Comparison of ENCODE assay signal across 9 cellular contexts in genomic region chr10:103197177-103197576, GRCh38. TPM values are rescaled to one million over a fixed set of nuclear protein-coding genes. Genes with fewer than 3 reads are reported as not detected.
DNase-seq lines count a peak whose midpoint lies in the region; ATAC-seq, FAIRE-seq and TF ChIP-seq lines count a peak whose summit lies in the region.
"Had no signal": no experiment of that assay in that cellular context is flagged by ENCODE, and none has a peak within 500 bp of the region (broad histone marks: within the 10 kb centered on the region; RNA-seq: fewer than 3 reads in every experiment).

No MANE protein-coding gene starts in this region.

- no peak for TF ChIP-seq POLR2A in thyroid gland (IDR thresholded peaks at IDR 0.05)

- ATAC-seq in GM21717 (IDR thresholded peaks at IDR 0.05; ENCODE audit: unreplicated experiment): no peak

- peaks cover 20% of the 10 kb centered on the region for H3K4me1 ChIP-seq in Karpas-422 (ENCODE audit: low read length)
- peaks cover 12% of the 10 kb centered on the region for H3K4me1 ChIP-seq in astrocyte (ENCODE audit: insufficient read depth, low read length)
- H3K4me1 ChIP-seq in thyroid gland: peaks cover 10 to 28% of the 10 kb centered on the region in 2 donors

- no peaks in the 10 kb centered on the region for H3K36me3 Mint-ChIP-seq in astrocyte (ENCODE audit: low read depth, unreplicated experiment)

- no peak overlapping the region for H3K4me2 ChIP-seq in Karpas-422 (ENCODE audit: low read depth, low read length, poor library complexity, severe bottlenecking)
- peak overlapping the region; percentile 28 for H3K4me2 ChIP-seq in astrocyte (ENCODE audit: low read length)

- peaks cover 8% of the 10 kb centered on the region for H3K4me1 Mint-ChIP-seq in astrocyte (ENCODE audit: low read depth, unreplicated experiment)

- no peak overlapping the region for H3K9ac ChIP-seq in Karpas-422 (ENCODE audit: low read length)
- no peak overlapping the region for H3K9ac ChIP-seq in astrocyte (ENCODE audit: low read length)

- H4K20me1 ChIP-seq in Karpas-422 (ENCODE audit: insufficient read depth, low read depth, low read length) (no peaks in the 10 kb centered on the region), astrocyte (ENCODE audit: insufficient read depth, low read length) (peaks cover 2% of the 10 kb centered on the region)

- H3K79me2 ChIP-seq in Karpas-422 (ENCODE audit: low read length): peaks cover 7% of the 10 kb centered on the region
- H3K79me2 ChIP-seq in astrocyte (ENCODE audit: insufficient read depth, low read length): peaks cover 4% of the 10 kb centered on the region

- no peak overlapping the region for H3K4me3 Mint-ChIP-seq in astrocyte (ENCODE audit: unreplicated experiment)
- H3K4me3 Mint-ChIP-seq: activated T-cell treated with anti-CD3 and anti-CD28 coated beads, Interleukin-2, amount 50 U/mL, for 4 hours had no signal

- H3K9me3 Mint-ChIP-seq in astrocyte (ENCODE audit: unreplicated experiment): no peaks in the 10 kb centered on the region
- H3K9me3 Mint-ChIP-seq: activated T-cell treated with anti-CD3 and anti-CD28 coated beads, Interleukin-2, amount 50 U/mL, for 4 hours had no signal

- FAIRE-seq in astrocyte (lab: Jason Lieb, UNC): no peak

- intact Hi-C loops in thyroid gland (cut with DNase I): no loop called here

- H3K9me3 ChIP-seq in Karpas-422 (ENCODE audit: low read length): no peaks in the 10 kb centered on the region
- no peaks in the 10 kb centered on the region for H3K9me3 ChIP-seq in astrocyte (ENCODE audit: insufficient read depth, low read depth, low read length)
- H3K9me3 ChIP-seq in thyroid gland: no peaks in the 10 kb centered on the region

- H2AFZ ChIP-seq in Karpas-422 (ENCODE audit: low read length) (no peak overlapping the region), astrocyte (ENCODE audit: low read depth, low read length) (peak overlapping the region; percentile 12)

- no peaks in the 10 kb centered on the region for H3K9me2 ChIP-seq in Karpas-422 (replicated peaks; ENCODE audit: insufficient read depth, low read length)

- H3K27me3 Mint-ChIP-seq in astrocyte (ENCODE audit: low read depth, unreplicated experiment): no peaks in the 10 kb centered on the region

- H3K27me3 ChIP-seq in Karpas-422 (ENCODE audit: low read length) (no peaks in the 10 kb centered on the region; the same call in 1 of the 2 replicates), astrocyte (ENCODE audit: insufficient read depth, low read length) (no peaks in the 10 kb centered on the region), thyroid gland (no peaks in the 10 kb centered on the region)

- peak overlapping the region; percentile 14 for H3K27ac Mint-ChIP-seq in astrocyte (ENCODE audit: unreplicated experiment)

- 73 to 78% methylated on average over 3 of the region's 3 CpGs for WGBS in thyroid gland, 2 donors

- H3K4me3 ChIP-seq in Karpas-422 (ENCODE audit: low read length) (no peak overlapping the region), astrocyte (ENCODE audit: insufficient read depth, low read depth, low read length) (no peak overlapping the region), thyroid gland (replicated peaks in 1 of 3) (no peak overlapping the region)

- H3K27ac ChIP-seq in Karpas-422 (ENCODE audit: low read length) (no peak overlapping the region), astrocyte (ENCODE audit: low read depth, low read length) (no peak overlapping the region), thyroid gland (peak overlapping the region in 2 of 3 donors; percentile 43 to 63)

- TF ChIP-seq CTCF in astrocyte (IDR thresholded peaks at IDR 0.05; ENCODE audit: insufficient read depth, low read depth, low read length) (no peak), thyroid gland (IDR thresholded peaks at IDR 0.05) (no peak)

- DNase-seq in AG20443 (ENCODE audit: low spot score): peak; percentile 81
- DNase-seq in Karpas-422: peak; percentile 31
- peak; percentile 56 for DNase-seq in astrocyte (ENCODE audit: low read depth)
- DNase-seq in kidney tubule cell (ENCODE audit: low spot score): peak; percentile 85
- DNase-seq in thyroid gland: peak; percentile 48 to 49
- no peak for DNase-seq in NCI-H524 (lab: John Stamatoyannopoulos, UW)
- DNase-seq in NCI-H748 (lab: John Stamatoyannopoulos, UW; ENCODE audit: unreplicated experiment): no peak
- DNase-seq: activated T-cell treated with anti-CD3 and anti-CD28 coated beads, Interleukin-2, amount 50 U/mL, for 4 hours had no signal

- H3K36me3 ChIP-seq in Karpas-422 (ENCODE audit: insufficient read depth, low read length) (no peaks in the 10 kb centered on the region), astrocyte (ENCODE audit: insufficient read depth, low read length) (no peaks in the 10 kb centered on the region), thyroid gland (no peaks in the 10 kb centered on the region)

RNA-seq across cellular contexts. Expression of gene NT5C2, which starts 4.1 kb away (rescaled TPM):
- total RNA-seq in Karpas-422 (2014; rRNA removed; shearing (Covaris generic); ENCODE audit: low replicate concordance): 45.5 and 88.3 TPM in 2 replicates
- total RNA-seq in astrocyte (89.4 and 113 TPM in 2 replicates), thyroid gland (100 to 1,000 TPM; 194 to 238 (median 214) TPM)

RNA-seq across cellular contexts. Expression of gene RPEL1, which starts 48.5 kb away (rescaled TPM):
- total RNA-seq in Karpas-422 (2014; rRNA removed; shearing (Covaris generic); ENCODE audit: low replicate concordance): not detected in 2 replicates
- not detected in 2 replicates for total RNA-seq in astrocyte
- not detected for total RNA-seq in thyroid gland

Comparison
In these comparisons a context has a peak if more than half of its experiments do, and no peak if none do; other contexts are left out.
1. DNase-seq: peak in AG20443 (single experiment), Karpas-422 (single experiment), astrocyte (single experiment), kidney tubule cell (single experiment) and thyroid gland (2 of 2); none in NCI-H524 (0 of 2) and NCI-H748 (single experiment).
2. H3K27ac ChIP-seq: peak in thyroid gland (2 of 3); none in Karpas-422 (single experiment) and astrocyte (single experiment).